Comparison of ENCODE assay signal across 8 cellular contexts in the genomic region with DNA sequence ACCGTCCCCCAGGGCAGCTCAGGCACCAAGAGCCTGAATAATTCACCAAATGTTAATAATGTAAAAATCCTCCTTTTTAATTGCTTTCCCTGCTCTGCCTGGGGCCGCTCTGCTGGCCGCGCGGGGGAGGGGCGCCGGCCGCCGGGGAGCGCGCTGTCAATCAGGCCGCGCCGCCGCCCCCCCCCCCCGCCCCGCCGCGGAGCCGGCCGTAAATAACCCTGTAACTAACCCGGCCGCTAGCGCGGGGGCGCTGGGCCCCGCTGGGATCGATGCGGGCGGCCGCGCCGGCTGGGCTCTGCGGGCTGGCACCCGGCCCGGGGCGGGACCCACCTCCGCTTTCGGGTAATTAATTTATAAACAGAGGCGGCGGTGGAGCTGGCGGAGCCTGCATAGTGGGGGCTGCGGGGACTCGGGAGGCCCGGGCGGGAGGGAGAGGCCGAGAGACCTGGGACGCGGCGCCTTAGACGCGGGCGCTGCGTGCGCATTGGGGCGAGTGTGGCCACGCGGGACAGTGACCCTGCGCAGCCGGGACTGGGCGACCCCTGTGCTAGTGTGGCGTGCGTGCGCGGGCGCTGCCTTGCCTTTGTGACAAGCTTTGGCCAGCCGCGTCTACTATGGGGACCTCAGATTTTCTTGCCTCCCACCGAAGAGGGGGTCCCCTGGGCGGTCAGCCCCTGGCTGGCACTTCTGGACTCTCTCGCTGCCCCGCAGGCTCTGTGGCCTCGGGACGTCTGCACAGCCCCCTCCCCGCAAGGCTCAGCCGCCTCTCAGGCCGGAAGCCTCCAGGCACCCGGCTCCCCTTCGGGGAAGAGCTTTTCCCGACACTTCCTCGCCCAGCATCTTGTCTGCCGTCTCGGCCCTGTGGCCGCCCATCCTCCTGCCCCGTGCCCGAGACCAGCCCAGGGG. TPM values are rescaled to one million over a fixed set of nuclear protein-coding genes. Genes with fewer than 3 reads are reported as not detected.
DNase-seq lines count a peak whose midpoint lies in the region; ATAC-seq, FAIRE-seq and TF ChIP-seq lines count a peak whose summit lies in the region.

No MANE protein-coding gene starts in this region.

- peak overlapping the region; percentile 83 to 84 for H3K27ac ChIP-seq in kidney (ENCODE audit: low read depth in 2 of 2, low read length in 2 of 2)

- no peak for TF ChIP-seq CTCF in kidney (IDR thresholded peaks at IDR 0.05; ENCODE audit: borderline replicate concordance, extremely low read depth, insufficient read depth)

- H3K4me1 Mint-ChIP-seq in activated naive CD4-positive, alpha-beta T cell treated with anti-CD3 and anti-CD28 coated beads for 36 hours (ENCODE audit: low read depth): peaks cover 10% of the 10 kb centered on the region
- H3K4me1 Mint-ChIP-seq in stimulated activated naive B cell treated with anti-CD40 and anti-IgM and Interleukin-4, amounts not matched to agents 10 μg/mL and 1 μg/mL and 100 μg/mL, for 72 hours: peaks cover 14 to 20% of the 10 kb centered on the region in 2 donors

- in situ Hi-C loops in T47D (cut with HindIII; ENCODE audit: low pct_unique_long_range_greater_than_20kb, low sequenced_read_pairs): no loop called here

- no peak overlapping the region for H3K27ac Mint-ChIP-seq in activated naive CD4-positive, alpha-beta T cell treated with anti-CD3 and anti-CD28 coated beads for 36 hours
- no peak overlapping the region for H3K27ac Mint-ChIP-seq in stimulated activated naive B cell treated with anti-CD40 and anti-IgM and Interleukin-4, amounts not matched to agents 10 μg/mL and 1 μg/mL and 100 μg/mL, for 72 hours

- peak overlapping the region; percentile 41 for H3K4me3 Mint-ChIP-seq in activated naive CD4-positive, alpha-beta T cell treated with anti-CD3 and anti-CD28 coated beads for 36 hours
- peak overlapping the region; percentile 46 to 75 for H3K4me3 Mint-ChIP-seq in stimulated activated naive B cell treated with anti-CD40 and anti-IgM and Interleukin-4, amounts not matched to agents 10 μg/mL and 1 μg/mL and 100 μg/mL, for 72 hours

- no peaks in the 10 kb centered on the region for H3K36me3 ChIP-seq in kidney (ENCODE audit: control insufficient read depth in 1 of 2, insufficient read depth in 2 of 2, low read length in 2 of 2)

- H3K27me3 Mint-ChIP-seq in activated naive CD4-positive, alpha-beta T cell treated with anti-CD3 and anti-CD28 coated beads for 36 hours (ENCODE audit: low read depth): peaks cover 24% of the 10 kb centered on the region
- peaks cover 42 to 52% of the 10 kb centered on the region in 2 donors for H3K27me3 Mint-ChIP-seq in stimulated activated naive B cell treated with anti-CD40 and anti-IgM and Interleukin-4, amounts not matched to agents 10 μg/mL and 1 μg/mL and 100 μg/mL, for 72 hours

- H3K9ac ChIP-seq in kidney (ENCODE audit: low read length in 2 of 2): peak overlapping the region in 1 of 2 donors; percentile 22

- ATAC-seq in stimulated activated naive B cell treated with anti-CD40 and anti-IgM and Interleukin-4, amounts not matched to agents 10 μg/mL and 1 μg/mL and 100 μg/mL, for 72 hours (replicated peaks): peak; percentile 26 to 35
- ATAC-seq in esophagus mucosa (no peak), HG02884 (IDR thresholded peaks at IDR 0.05; ENCODE audit: unreplicated experiment) (no peak)

- intact Hi-C loops in activated naive CD4-positive, alpha-beta T cell treated with anti-CD3 and anti-CD28 coated beads for 36 hours (cut with micrococcal nuclease): loop anchor here (2.0 kb wide), 2 partner anchors 18 to 34 kb away; partner anchors contain the start of gene NOC2L
- intact Hi-C loops in kidney (cut with DNase I): no loop called here

- peak overlapping the region in 1 of 2 donors; percentile 41 for H3K4me3 ChIP-seq in kidney (ENCODE audit: low read length in 2 of 2)

- peaks cover 0 to 36% of the 10 kb centered on the region in 2 donors for H3K4me1 ChIP-seq in kidney (ENCODE audit: control insufficient read depth in 1 of 2, insufficient read depth in 1 of 2, low read depth in 1 of 2, low read length in 2 of 2)

- CTCF ChIA-PET in activated naive CD4-positive, alpha-beta T cell treated with anti-CD3 and anti-CD28 coated beads for 36 hours (lab: Charles Lee): interaction anchor here (1.2 kb wide), 1 partner anchor 36 kb away, joined by 5 read pairs; no protein-coding TSS in a partner anchor

- no peaks in the 10 kb centered on the region for H3K9me3 ChIP-seq in kidney (ENCODE audit: control insufficient read depth in 1 of 2, low read length in 2 of 2)

- H3K36me3 Mint-ChIP-seq in activated naive CD4-positive, alpha-beta T cell treated with anti-CD3 and anti-CD28 coated beads for 36 hours (ENCODE audit: low read depth): peaks cover 3% of the 10 kb centered on the region
- peaks cover 10 to 12% of the 10 kb centered on the region in 2 donors for H3K36me3 Mint-ChIP-seq in stimulated activated naive B cell treated with anti-CD40 and anti-IgM and Interleukin-4, amounts not matched to agents 10 μg/mL and 1 μg/mL and 100 μg/mL, for 72 hours

- H3K9me3 Mint-ChIP-seq in activated naive CD4-positive, alpha-beta T cell treated with anti-CD3 and anti-CD28 coated beads for 36 hours: no peaks in the 10 kb centered on the region
- no peaks in the 10 kb centered on the region for H3K9me3 Mint-ChIP-seq in stimulated activated naive B cell treated with anti-CD40 and anti-IgM and Interleukin-4, amounts not matched to agents 10 μg/mL and 1 μg/mL and 100 μg/mL, for 72 hours

- DNase-seq in activated naive CD4-positive, alpha-beta T cell treated with anti-CD3 and anti-CD28 coated beads for 36 hours: no peak
- no peak for DNase-seq in activated naive CD4-positive, alpha-beta T cell (lab: John Stamatoyannopoulos, UW)
- DNase-seq in NCI-H748 (lab: John Stamatoyannopoulos, UW; ENCODE audit: unreplicated experiment) (peak; percentile 69), T47D (ENCODE audit: low read depth in 1 of 2, low spot score in 1 of 2) (peak; percentile 55), kidney (peak; percentile 95)
- DNase-seq in stimulated activated naive B cell treated with anti-CD40 and anti-IgM and Interleukin-4, amounts not matched to agents 10 μg/mL and 1 μg/mL and 100 μg/mL, for 72 hours: no peak

- FAIRE-seq in kidney (lab: Jason Lieb, UNC): no peak

RNA-seq across cellular contexts. Expression of gene SAMD11, which starts 16.7 kb away (rescaled TPM):
- total RNA-seq in activated naive CD4-positive, alpha-beta T cell treated with anti-CD3 and anti-CD28 coated beads for 36 hours: not detected
- total RNA-seq in kidney (21.4 TPM), esophagus mucosa (0.52 TPM)
- 13.3 TPM for polyA plus RNA-seq in kidney (ENCODE audit: insufficient read depth, low read depth, low replicate concordance)

RNA-seq across cellular contexts. Expression of gene NOC2L, which starts 18.7 kb away (rescaled TPM):
- total RNA-seq in activated naive CD4-positive, alpha-beta T cell treated with anti-CD3 and anti-CD28 coated beads for 36 hours: 100 to 1,000 TPM; 113 to 119 TPM
- total RNA-seq in kidney (65.5 TPM), esophagus mucosa (68.1 TPM)
- polyA plus RNA-seq in kidney (ENCODE audit: insufficient read depth, low read depth, low replicate concordance): 42.4 TPM

RNA-seq across cellular contexts. Expression of gene KLHL17, which starts 20.0 kb away (rescaled TPM):
- total RNA-seq in activated naive CD4-positive, alpha-beta T cell treated with anti-CD3 and anti-CD28 coated beads for 36 hours: 10 to 100 TPM; 19.4 to 20.2 TPM
- 11.5 TPM for total RNA-seq in kidney
- polyA plus RNA-seq in kidney (ENCODE audit: insufficient read depth, low read depth, low replicate concordance): 6.9 TPM
- 5.8 TPM for total RNA-seq in esophagus mucosa

RNA-seq across cellular contexts. Expression of gene PLEKHN1, which starts 25.9 kb away (rescaled TPM):
- under 1 TPM; 0.52 to 0.69 TPM for total RNA-seq in activated naive CD4-positive, alpha-beta T cell treated with anti-CD3 and anti-CD28 coated beads for 36 hours
- 14.3 TPM for total RNA-seq in kidney
- polyA plus RNA-seq in kidney (ENCODE audit: insufficient read depth, low read depth, low replicate concordance): not detected
- total RNA-seq in esophagus mucosa: 26.4 TPM

RNA-seq across cellular contexts. Expression of gene PERM1, which starts 41.5 kb away (rescaled TPM):
- not detected for total RNA-seq in activated naive CD4-positive, alpha-beta T cell treated with anti-CD3 and anti-CD28 coated beads for 36 hours
- total RNA-seq in kidney (0.25 TPM), esophagus mucosa (not detected)
- polyA plus RNA-seq in kidney (ENCODE audit: insufficient read depth, low read depth, low replicate concordance): 0.86 TPM

Comparison
In these comparisons a context has a peak if more than half of its experiments do, and no peak if none do; other contexts are left out.
1. DNase-seq: peak in NCI-H748 (single experiment), T47D (2 of 2) and kidney (single experiment); none in activated naive CD4-positive, alpha-beta T cell treated with anti-CD3 and anti-CD28 coated beads for 36 hours (single experiment), activated naive CD4-positive, alpha-beta T cell (0 of 4) and stimulated activated naive B cell treated with anti-CD40 and anti-IgM and Interleukin-4, amounts not matched to agents 10 μg/mL and 1 μg/mL and 100 μg/mL, for 72 hours (single experiment).
2. ATAC-seq: peak in stimulated activated naive B cell treated with anti-CD40 and anti-IgM and Interleukin-4, amounts not matched to agents 10 μg/mL and 1 μg/mL and 100 μg/mL, for 72 hours (2 of 2); none in esophagus mucosa (single experiment) and HG02884 (single experiment).
3. RNA of gene SAMD11, which starts 16.7 kb away (total RNA-seq): 21.4 TPM in kidney (single experiment); 0.52 TPM in esophagus mucosa (single experiment) and not detected in activated naive CD4-positive, alpha-beta T cell treated with anti-CD3 and anti-CD28 coated beads for 36 hours; every median in the first group is over 10 times any median in the second.